Comparison of ENCODE assay signal across 8 cellular contexts in genomic region chr7:40551685-40552576, GRCh38.
A peak's percentile ranks its signal among the peaks of the same experiment; 100 is the strongest.
DNase-seq lines count a peak whose midpoint lies in the region; ATAC-seq and TF ChIP-seq lines count a peak whose summit lies in the region.

No MANE protein-coding gene starts in this region.

- no peaks in the 10 kb centered on the region for H3K36me3 Mint-ChIP-seq in stimulated activated effector memory CD8-positive, alpha-beta T cell treated with anti-CD3 and anti-CD28 coated beads, Interleukin-12 subunit alpha, Interleukin-12 subunit beta, amount 100 ng/mL, for 72 hours

- H3K36me3 ChIP-seq in psoas muscle (ENCODE audit: insufficient read depth in 1 of 2, low read depth in 1 of 2): no peaks in the 10 kb centered on the region

- no peaks in the 10 kb centered on the region for H3K4me1 Mint-ChIP-seq in stimulated activated effector memory CD8-positive, alpha-beta T cell treated with anti-CD3 and anti-CD28 coated beads, Interleukin-12 subunit alpha, Interleukin-12 subunit beta, amount 100 ng/mL, for 72 hours

- no peaks in the 10 kb centered on the region for H3K27me3 ChIP-seq in psoas muscle (ENCODE audit: insufficient read depth in 3 of 3, low read length in 2 of 3)

- no peak overlapping the region for H3K27ac Mint-ChIP-seq in stimulated activated effector memory CD8-positive, alpha-beta T cell treated with anti-CD3 and anti-CD28 coated beads, Interleukin-12 subunit alpha, Interleukin-12 subunit beta, amount 100 ng/mL, for 72 hours

- intact Hi-C loops in psoas muscle (cut with DNase I): no loop called here

- DNase-seq in ELR (ENCODE audit: low read depth) (peak; percentile 85), KG1 (lab: John Stamatoyannopoulos, UW) (peak; percentile 78), epithelial cell of esophagus (ENCODE audit: low read depth) (peak; percentile 73), NCI-H510A (lab: John Stamatoyannopoulos, UW) (no peak), psoas muscle (no peak)
- no peak for DNase-seq in stimulated activated effector memory CD8-positive, alpha-beta T cell treated with anti-CD3 and anti-CD28 coated beads, Interleukin-12 subunit alpha, Interleukin-12 subunit beta, amount 100 ng/mL, for 72 hours (ENCODE audit: low spot score in 2 of 2)

- WGBS in psoas muscle, 3 donors: 51 to 54% (median 52%) methylated on average over 8 of the region's 8 CpGs

- H3K4me3 ChIP-seq in epithelial cell of esophagus (ENCODE audit: low read length) (no peak overlapping the region), psoas muscle (no peak overlapping the region)

- no peak overlapping the region for H3K4me3 Mint-ChIP-seq in stimulated activated effector memory CD8-positive, alpha-beta T cell treated with anti-CD3 and anti-CD28 coated beads, Interleukin-12 subunit alpha, Interleukin-12 subunit beta, amount 100 ng/mL, for 72 hours

- TF ChIP-seq CTCF in epithelial cell of esophagus (IDR thresholded peaks at IDR 0.05; ENCODE audit: insufficient read depth, low read depth, low read length, missing control alignments): no peak
- TF ChIP-seq CTCF in psoas muscle (IDR thresholded peaks at IDR 0.05): no peak

- ATAC-seq in GM21717 (IDR thresholded peaks at IDR 0.05; ENCODE audit: unreplicated experiment): peak; percentile 89
- ATAC-seq in stimulated activated effector memory CD8-positive, alpha-beta T cell treated with anti-CD3 and anti-CD28 coated beads, Interleukin-12 subunit alpha, Interleukin-12 subunit beta, amount 100 ng/mL, for 72 hours: peak; percentile 40
- ATAC-seq in HG02840 (IDR thresholded peaks at IDR 0.05; ENCODE audit: low FRiP score, unreplicated experiment): no peak
- ATAC-seq in psoas muscle: no peak

- no peaks in the 10 kb centered on the region for H3K9me3 ChIP-seq in psoas muscle

- H3K4me1 ChIP-seq in psoas muscle: no peaks in the 10 kb centered on the region

- peaks cover 3% of the 10 kb centered on the region for H3K9me3 Mint-ChIP-seq in stimulated activated effector memory CD8-positive, alpha-beta T cell treated with anti-CD3 and anti-CD28 coated beads, Interleukin-12 subunit alpha, Interleukin-12 subunit beta, amount 100 ng/mL, for 72 hours

- no peak overlapping the region for H3K27ac ChIP-seq in psoas muscle

Comparison
In these comparisons a context has a peak if more than half of its experiments do, and no peak if none do; other contexts are left out.
1. DNase-seq: peak in ELR (single experiment), KG1 (single experiment) and epithelial cell of esophagus (single experiment); none in stimulated activated effector memory CD8-positive, alpha-beta T cell treated with anti-CD3 and anti-CD28 coated beads, Interleukin-12 subunit alpha, Interleukin-12 subunit beta, amount 100 ng/mL, for 72 hours (0 of 2), NCI-H510A (single experiment) and psoas muscle (0 of 2).
2. ATAC-seq: peak in GM21717 (single experiment) and stimulated activated effector memory CD8-positive, alpha-beta T cell treated with anti-CD3 and anti-CD28 coated beads, Interleukin-12 subunit alpha, Interleukin-12 subunit beta, amount 100 ng/mL, for 72 hours (single experiment); none in HG02840 (single experiment) and psoas muscle (0 of 4).